25 cellular contexts compared by ENCODE assay signal in the genomic region with DNA sequence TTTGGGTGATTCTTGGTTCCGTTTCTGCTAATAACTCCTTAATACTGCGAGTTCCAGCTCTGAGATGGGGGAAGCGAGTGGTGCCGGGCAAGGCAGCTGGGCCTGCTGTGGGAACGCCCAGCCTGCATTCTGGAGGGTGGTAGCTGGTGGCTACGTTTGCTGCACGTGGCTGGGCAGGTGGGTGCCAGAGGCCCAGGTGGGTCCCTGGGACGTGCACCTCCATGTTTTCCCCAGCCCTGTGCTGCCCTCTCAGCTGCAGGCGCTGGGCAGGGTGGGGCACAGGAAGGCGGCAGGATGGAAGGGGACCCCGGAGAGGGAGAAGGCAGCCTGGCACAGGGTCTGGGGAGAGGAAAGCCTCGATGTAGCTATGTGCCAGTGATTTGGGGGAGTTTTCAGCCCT.
"Had no signal": no experiment of that assay in that cellular context is flagged by ENCODE, and none has a peak within 500 bp of the region (broad histone marks: within the 10 kb centered on the region; RNA-seq: fewer than 3 reads in every experiment).

No MANE protein-coding gene starts in this region.

- FAIRE-seq: kidney had no signal

- H2AFZ ChIP-seq: parathyroid adenoma had no signal

- H3K36me3 ChIP-seq: left lung, neutrophil, stomach, thyroid gland, upper lobe of right lung had no signal

- H3K79me2 ChIP-seq: parathyroid adenoma had no signal

- H3K27me3 ChIP-seq: neutrophil, testis, thyroid gland had no signal

- H3K9me3 ChIP-seq: mucosa of descending colon, neutrophil, psoas muscle, testis, thyroid gland, upper lobe of right lung had no signal

- ATAC-seq: left colon; left lung; mucosa of descending colon; naive thymus-derived CD4-positive, alpha-beta T cell; natural killer cell treated with Interleukin-12 subunit alpha and Interleukin-12 subunit beta and Interleukin-15 and Interleukin-18, amount 100 ng/mL, for 72 hours; psoas muscle; sciatic nerve; stimulated activated naive B cell treated with anti-CD40 and anti-IgM and Interleukin-4, amounts not matched to agents 10 μg/mL and 1 μg/mL and 100 μg/mL, for 72 hours; stimulated activated naive CD8-positive, alpha-beta T cell treated with anti-CD3 and anti-CD28 coated beads, Interleukin-15, Interleukin-2, amounts not matched to agents 100 U/mL and 50 U/mL, for 24 hours; upper lobe of right lung had no signal

- H3K9ac ChIP-seq: parathyroid adenoma had no signal

- H3K4me1 ChIP-seq: left lung, parathyroid adenoma, psoas muscle, stomach, thyroid gland, upper lobe of right lung had no signal

- H3K27ac ChIP-seq: left lung, neutrophil, parathyroid adenoma, psoas muscle, skin epidermis, stomach, testis, thyroid gland, upper lobe of right lung had no signal

- DNase-seq: hippocampal formation; kidney; left colon; left lung; mucosa of descending colon; naive thymus-derived CD4-positive, alpha-beta T cell; occipital lobe; psoas muscle; stimulated activated CD4-positive, alpha-beta T cell treated with anti-CD3 and anti-CD28 coated beads, Interleukin-12 subunit alpha, Interleukin-12 subunit beta, amount 100 ng/mL, for 4 hours; stimulated activated CD4-positive, alpha-beta T cell treated with anti-CD3 and anti-CD28 coated beads, Interleukin-15, amount 100 ng/mL, for 24 hours; stimulated activated CD4-positive, alpha-beta T cell treated with anti-CD3 and anti-CD28 coated beads, Interleukin-2, amount 100 ng/mL, for 24 hours; stimulated activated CD4-positive, alpha-beta T cell treated with anti-CD3 and anti-CD28 coated beads, Interleukin-4, amount 100 ng/mL, for 1 hour; stimulated activated naive B cell treated with anti-CD40 and anti-IgM and Interleukin-4, amounts not matched to agents 10 μg/mL and 1 μg/mL and 100 μg/mL, for 72 hours; stimulated activated naive CD8-positive, alpha-beta T cell treated with anti-CD3 and anti-CD28 coated beads, Interleukin-15, Interleukin-2, amounts not matched to agents 100 U/mL and 50 U/mL, for 24 hours; stomach; testis; thyroid gland; trophoblast cell; upper lobe of right lung had no signal

- H3K4me3 ChIP-seq: left lung, lung, mucosa of descending colon, psoas muscle, skin epidermis, stomach, testis, thyroid gland, upper lobe of right lung had no signal
